In the genomic region with DNA sequence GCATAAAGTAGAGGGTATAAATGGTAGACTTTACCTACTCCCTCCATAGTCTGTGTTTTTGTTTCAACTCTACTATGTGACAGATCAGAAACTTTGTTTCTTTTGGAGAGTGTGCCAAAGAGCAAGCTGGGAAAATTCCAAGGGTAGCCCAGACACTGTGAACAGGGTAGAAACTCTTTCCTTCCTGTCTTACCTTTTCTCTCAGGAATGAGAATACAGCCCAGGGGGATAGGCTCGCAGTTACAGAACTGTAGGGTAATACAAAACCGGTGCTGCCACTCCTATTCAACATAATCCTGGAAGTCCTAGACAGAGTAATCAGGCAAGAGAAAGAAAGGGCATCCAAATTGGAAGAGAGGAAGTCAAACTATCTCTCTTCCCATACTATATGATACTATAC, we compare ENCODE assay signal across 20 cellular contexts.
"Had no signal": no experiment of that assay in that cellular context is flagged by ENCODE, and none has a peak within 500 bp of the region (broad histone marks: within the 10 kb centered on the region; RNA-seq: fewer than 3 reads in every experiment).

No MANE protein-coding gene starts in this region.

- H3K36me3 ChIP-seq: Peyer's patch, SJSA1 had no signal

- H3K4me1 ChIP-seq: Peyer's patch, SJSA1 had no signal

- H3K4me3 ChIP-seq: Peyer's patch, SJSA1, SK-N-MC had no signal

- H3K9me3 ChIP-seq: Peyer's patch, SJSA1 had no signal

- DNase-seq: Karpas-422, KBM-7, MM.1S, NCI-H1092 treated with DMSO at 0.1 percent for 48 hours, NCI-H1436, NCI-H187, NCI-H2029, NCI-H2081 treated with DMSO at 0.1 percent for 48 hours, NCI-H2171, NCI-H226, NCI-H446, NCI-H510A, NCI-H524 treated with DMSO at 0.1 percent for 48 hours, NCI-H69, NCI-H774, Peyer's patch, Right ventricle myocardium superior, SIG-M5 had no signal

- H3K27ac ChIP-seq: Peyer's patch, SJSA1, SK-N-MC had no signal

- H3K27me3 ChIP-seq: Peyer's patch, SJSA1 had no signal
